In genomic region chr20:10093087-10093591, GRCh38 we compare ENCODE assay signal across 13 cellular contexts. TPM values are rescaled to one million over a fixed set of nuclear protein-coding genes. Genes with fewer than 3 reads are reported as not detected.
DNase-seq lines count a peak whose midpoint lies in the region; ATAC-seq and TF ChIP-seq lines count a peak whose summit lies in the region.
"Had no signal": no experiment of that assay in that cellular context is flagged by ENCODE, and none has a peak within 500 bp of the region (broad histone marks: within the 10 kb centered on the region; RNA-seq: fewer than 3 reads in every experiment).

No MANE protein-coding gene starts in this region.

- H3K27ac ChIP-seq in RWPE1 (peak overlapping the region; percentile 69), epithelial cell of prostate (peak overlapping the region; percentile 3), uterus (no peak overlapping the region), gastrocnemius medialis (no peak overlapping the region)
- H3K27ac ChIP-seq: 22Rv1, gastroesophageal sphincter, SK-N-MC had no signal

- TF ChIP-seq CTCF in RWPE1 (conservative IDR thresholded peaks at IDR 0.05; ENCODE audit: low read depth) = no peak
- no peak for TF ChIP-seq CTCF in uterus (IDR thresholded peaks at IDR 0.05)
- TF ChIP-seq CTCF in gastrocnemius medialis (IDR thresholded peaks at IDR 0.05 in 4 of 5, conservative IDR thresholded peaks at IDR 0.05 in 1 of 5) = no peak

- no peak for ATAC-seq in gastrocnemius medialis
- ATAC-seq: activated CD8-positive, alpha-beta T cell treated with anti-CD3 and anti-CD28 coated beads, Interleukin-2, amount 10 ng/mL, durations not matched to agents 7 days and 5 days; gastroesophageal sphincter had no signal

- CTCF ChIA-PET in RWPE1 (lab: Yijun Ruan, JAX) = interaction anchor here (0.5 to 2.5 kb wide), 3 partner anchors 13 to 265 kb away, joined by 3 to 19 read pairs (median 4); no protein-coding TSS in a partner anchor

- no peaks in the 10 kb centered on the region for H3K27me3 ChIP-seq in uterus
- H3K27me3 ChIP-seq in gastrocnemius medialis = no peaks in the 10 kb centered on the region
- H3K27me3 ChIP-seq: gastroesophageal sphincter had no signal

- intact Hi-C loops in posterior vena cava (cut with DNase I) = loop anchor here in 1 of 2 donors (10.0 kb wide), 1 partner anchor 118 kb away; no protein-coding TSS in a partner anchor
- intact Hi-C loops in uterus (cut with DNase I; ENCODE audit: low total_unique reads) = no loop called here
- intact Hi-C loops in gastrocnemius medialis (cut with DNase I; ENCODE audit: low total_unique reads) = no loop called here

- H3K4me1 ChIP-seq in uterus = no peaks in the 10 kb centered on the region
- H3K4me1 ChIP-seq in gastrocnemius medialis = no peaks in the 10 kb centered on the region
- H3K4me1 ChIP-seq: gastroesophageal sphincter had no signal

- in situ Hi-C loops in gastrocnemius medialis (cut with MboI; ENCODE audit: low sequenced_read_pairs in 4 of 4) = loop anchor here in 2 of 4 donors (5.0 to 25.0 kb wide), 2 partner anchors 116 to 481 kb away; no protein-coding TSS in a partner anchor

- DNase-seq in DMS153 (lab: John Stamatoyannopoulos, UW) (peak; percentile 17), DMS153 treated with DMSO at 0.1 percent for 48 hours (lab: John Stamatoyannopoulos, UW; ENCODE audit: unreplicated experiment) (no peak), RWPE1 (ENCODE audit: low spot score) (peak; percentile 79), epithelial cell of prostate (ENCODE audit: low read depth, low spot score) (no peak), renal cortical epithelial cell (ENCODE audit: low read depth) (peak; percentile 74), posterior vena cava (ENCODE audit: low spot score) (no peak), uterus (no peak), gastrocnemius medialis (no peak)
- DNase-seq: activated CD8-positive, alpha-beta T cell treated with anti-CD3 and anti-CD28 coated beads, Interleukin-2, amount 10 ng/mL, durations not matched to agents 7 days and 5 days; NCI-H2107 had no signal

- H3K36me3 ChIP-seq in uterus (no peaks in the 10 kb centered on the region), gastrocnemius medialis (no peaks in the 10 kb centered on the region)
- H3K36me3 ChIP-seq: gastroesophageal sphincter had no signal

- H3K4me3 ChIP-seq in uterus = no peak overlapping the region
- H3K4me3 ChIP-seq in gastrocnemius medialis = no peak overlapping the region
- H3K4me3 ChIP-seq: gastroesophageal sphincter, SK-N-MC had no signal

- POLR2A ChIA-PET in RWPE1 (lab: Yijun Ruan, JAX; ENCODE audit: low non-redundant PET) = no interaction called here

- H3K9me3 ChIP-seq in uterus = no peaks in the 10 kb centered on the region
- H3K9me3 ChIP-seq in gastrocnemius medialis = no peaks in the 10 kb centered on the region
- H3K9me3 ChIP-seq: gastroesophageal sphincter had no signal

- TF ChIP-seq POLR2A in uterus (IDR thresholded peaks at IDR 0.05) = no peak
- TF ChIP-seq POLR2A in gastrocnemius medialis (IDR thresholded peaks at IDR 0.05) = no peak

RNA-seq across cellular contexts. Expression of gene ANKEF1, which starts 58.4 kb away (rescaled TPM):
- total RNA-seq in renal cortical epithelial cell (5.2 and 11.5 TPM in 2 replicates), posterior vena cava (1 to 10 TPM in 1 of 2 donors, under 1 TPM in 1; 0.86 to 1.3 TPM), uterus (1 to 10 TPM in 2 of 4 donors, under 1 TPM in 2; 0.26 to 5.1 (median 1.3) TPM), gastrocnemius medialis (1 to 10 TPM in 2 of 4 donors, under 1 TPM in 2; 0.62 to 1.4 (median 1.0) TPM)

Comparison
In these comparisons a context has a peak if more than half of its experiments do, and no peak if none do; other contexts are left out.
1. DNase-seq: peak in DMS153 (single experiment), RWPE1 (single experiment) and renal cortical epithelial cell (single experiment); none in DMS153 treated with DMSO at 0.1 percent for 48 hours (single experiment), epithelial cell of prostate (single experiment), posterior vena cava (single experiment), uterus (0 of 2) and gastrocnemius medialis (0 of 2).
2. H3K27ac ChIP-seq: peak in RWPE1 (single experiment) and epithelial cell of prostate (single experiment); none in uterus (0 of 2) and gastrocnemius medialis (0 of 4).